In the genomic region with DNA sequence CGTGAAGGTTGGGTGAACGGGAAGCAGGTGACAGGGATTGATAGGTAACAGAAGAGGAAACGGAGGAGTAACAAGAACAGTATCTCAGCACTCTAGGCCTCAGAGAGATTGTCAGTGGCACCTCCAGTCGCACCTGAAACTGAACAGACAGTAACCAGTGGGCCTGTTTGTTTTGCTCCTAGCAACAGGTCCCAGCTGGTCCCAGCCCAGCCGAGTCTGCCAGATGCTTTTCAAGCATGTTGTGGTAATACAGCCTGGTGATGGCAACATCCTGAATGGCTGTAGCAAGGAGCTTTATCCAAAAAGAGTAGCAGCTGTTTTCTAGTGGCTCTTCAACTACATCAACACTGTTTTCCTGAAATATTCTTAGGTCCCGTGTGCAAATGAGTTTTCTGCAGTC, we compare ENCODE assay signal across 10 cellular contexts.
DNase-seq lines count a peak whose midpoint lies in the region; ATAC-seq lines count a peak whose summit lies in the region.
"Had no signal": no experiment of that assay in that cellular context is flagged by ENCODE, and none has a peak within 500 bp of the region (broad histone marks: within the 10 kb centered on the region; RNA-seq: fewer than 3 reads in every experiment).

No MANE protein-coding gene starts in this region.

- no peaks in the 10 kb centered on the region for H3K36me3 ChIP-seq in BLaER1
- H3K36me3 ChIP-seq in endocrine pancreas (ENCODE audit: control insufficient read depth, insufficient read depth, low read length) = no peaks in the 10 kb centered on the region

- no peak overlapping the region for H3K27ac ChIP-seq in BLaER1
- H3K27ac ChIP-seq: HL-60 had no signal

- H3K4me3 ChIP-seq in BLaER1 (no peak overlapping the region), endocrine pancreas (ENCODE audit: control insufficient read depth, insufficient read depth, low read length) (peak overlapping the region; percentile 6)

- H3K9me3 ChIP-seq in BLaER1 = peaks cover 16% of the 10 kb centered on the region
- no peaks in the 10 kb centered on the region for H3K9me3 ChIP-seq in endocrine pancreas (ENCODE audit: control insufficient read depth, low read length)

- DNase-seq in NCI-H2107 treated with DMSO at 0.1 percent for 48 hours (lab: John Stamatoyannopoulos, UW; ENCODE audit: unreplicated experiment) (peak; percentile 57), left kidney (ENCODE audit: low read depth, low spot score) (peak; percentile 53), NCI-H1930 (lab: John Stamatoyannopoulos, UW) (no peak), globus pallidus (ENCODE audit: low spot score) (no peak), NCI-H1436 (lab: John Stamatoyannopoulos, UW) (no peak)
- DNase-seq: activated B cell treated with CpG ODN at 0.5 μM for 24 hours had no signal

- H3K4me1 ChIP-seq in BLaER1 = peaks cover 9% of the 10 kb centered on the region
- H3K4me1 ChIP-seq in endocrine pancreas (ENCODE audit: control insufficient read depth, insufficient read depth, low read length) = peaks cover 25% of the 10 kb centered on the region

- H3K9ac ChIP-seq in BLaER1 = no peak overlapping the region
- no peak overlapping the region for H3K9ac ChIP-seq in endocrine pancreas (ENCODE audit: control insufficient read depth, insufficient read depth, low read length)

- H4K20me1 ChIP-seq in BLaER1 = no peaks in the 10 kb centered on the region

- ATAC-seq in GM21515 (IDR thresholded peaks at IDR 0.05; ENCODE audit: unreplicated experiment) = no peak

- peak overlapping the region; percentile 29 for H3K4me2 ChIP-seq in BLaER1

- H3K27me3 ChIP-seq in BLaER1 (peaks cover 24% of the 10 kb centered on the region), endocrine pancreas (ENCODE audit: control insufficient read depth, insufficient read depth, low read length) (no peaks in the 10 kb centered on the region)

Comparison
In these comparisons a context has a peak if more than half of its experiments do, and no peak if none do; other contexts are left out.
1. DNase-seq: peak in NCI-H2107 treated with DMSO at 0.1 percent for 48 hours (single experiment) and left kidney (single experiment); none in NCI-H1930 (0 of 2), globus pallidus (single experiment) and NCI-H1436 (single experiment).